28 cellular contexts compared by ENCODE assay signal in genomic region chr6:45679163-45679562, GRCh38.
DNase-seq lines count a peak whose midpoint lies in the region; ATAC-seq and TF ChIP-seq lines count a peak whose summit lies in the region.
"Had no signal": no experiment of that assay in that cellular context is flagged by ENCODE, and none has a peak within 500 bp of the region (broad histone marks: within the 10 kb centered on the region; RNA-seq: fewer than 3 reads in every experiment).

No MANE protein-coding gene starts in this region.

- H3K4ac ChIP-seq in mesenchymal stem cell (ENCODE audit: low read depth in 1 of 2, low read length in 2 of 2) = no peak overlapping the region

- H3K4me3 ChIP-seq in SU-DHL-6 (ENCODE audit: insufficient read depth, low read length, poor library complexity, severe bottlenecking) (no peak overlapping the region), mesenchymal stem cell (ENCODE audit: insufficient read depth in 1 of 2, low read depth in 1 of 2, low read length in 2 of 2) (no peak overlapping the region)
- H3K4me3 ChIP-seq: neural progenitor cell, PC-9 had no signal

- peaks cover 10 to 15% of the 10 kb centered on the region in 2 donors for H3K9me3 Mint-ChIP-seq in activated T-cell treated with anti-CD3 and anti-CD28 coated beads, Interleukin-2, amount 50 U/mL, for 72 hours
- H3K9me3 Mint-ChIP-seq in activated T-cell treated with anti-CD3 and anti-CD28 coated beads, Interleukin-2, amount 50 U/mL, for 4 hours = peaks cover 8% of the 10 kb centered on the region
- peaks cover 9% of the 10 kb centered on the region for H3K9me3 Mint-ChIP-seq in type B pancreatic cell

- no peaks in the 10 kb centered on the region for H3K79me2 ChIP-seq in SU-DHL-6 (ENCODE audit: insufficient read depth, low read length)

- H2BK12ac ChIP-seq in mesenchymal stem cell (ENCODE audit: low read length in 2 of 2) = no peak overlapping the region

- H4K8ac ChIP-seq in mesenchymal stem cell (ENCODE audit: low read length) = no peak overlapping the region

- H3K36me3 Mint-ChIP-seq in activated T-cell treated with anti-CD3 and anti-CD28 coated beads, Interleukin-2, amount 50 U/mL, for 72 hours (ENCODE audit: insufficient read depth in 2 of 2) = peaks cover 14% of the 10 kb centered on the region in 2 donors
- no peaks in the 10 kb centered on the region for H3K36me3 Mint-ChIP-seq in activated T-cell treated with anti-CD3 and anti-CD28 coated beads, Interleukin-2, amount 50 U/mL, for 4 hours (ENCODE audit: insufficient read depth)
- H3K36me3 Mint-ChIP-seq in type B pancreatic cell = no peaks in the 10 kb centered on the region
- H3K36me3 Mint-ChIP-seq: brain, neural progenitor cell had no signal

- no peak overlapping the region for H3K4me2 ChIP-seq in SU-DHL-6 (ENCODE audit: low read depth, low read length, poor library complexity, severe bottlenecking)
- no peak overlapping the region for H3K4me2 ChIP-seq in mesenchymal stem cell (ENCODE audit: low read length, poor library complexity, severe bottlenecking)
- H3K4me2 ChIP-seq: neural progenitor cell, PC-9 had no signal

- H2BK15ac ChIP-seq in mesenchymal stem cell (ENCODE audit: low read depth, poor library complexity, severe bottlenecking) = no peak overlapping the region

- TF ChIP-seq CTCF in SU-DHL-6 (IDR thresholded peaks at IDR 0.05; ENCODE audit: insufficient read depth, low read length, poor library complexity, severe bottlenecking) (no peak), type B pancreatic cell (conservative IDR thresholded peaks at IDR 0.05) (no peak)

- H3K4me1 Mint-ChIP-seq in activated T-cell treated with anti-CD3 and anti-CD28 coated beads, Interleukin-2, amount 50 U/mL, for 72 hours (ENCODE audit: low read depth) = peaks cover 43% of the 10 kb centered on the region
- peaks cover 40% of the 10 kb centered on the region for H3K4me1 Mint-ChIP-seq in activated T-cell treated with anti-CD3 and anti-CD28 coated beads, Interleukin-2, amount 50 U/mL, for 4 hours (ENCODE audit: low read depth)
- peaks cover 21% of the 10 kb centered on the region for H3K4me1 Mint-ChIP-seq in type B pancreatic cell (ENCODE audit: unreplicated experiment)

- no peak overlapping the region for H3K14ac ChIP-seq in mesenchymal stem cell (ENCODE audit: low read length in 2 of 2)

- H3K4me1 ChIP-seq in mesenchymal stem cell (ENCODE audit: control insufficient read depth, insufficient read depth, low read depth, low read length) = peaks cover 2% of the 10 kb centered on the region
- H3K4me1 ChIP-seq: neural progenitor cell had no signal

- H3K18ac ChIP-seq in mesenchymal stem cell (ENCODE audit: low read depth in 1 of 2, low read length in 2 of 2) = no peak overlapping the region

- H3K79me1 ChIP-seq in mesenchymal stem cell (replicated peaks; ENCODE audit: low read length, poor library complexity, severe bottlenecking) = no peaks in the 10 kb centered on the region

- no peak overlapping the region for H3K27ac Mint-ChIP-seq in activated T-cell treated with anti-CD3 and anti-CD28 coated beads, Interleukin-2, amount 50 U/mL, for 72 hours
- H3K27ac Mint-ChIP-seq in type B pancreatic cell = peak overlapping the region; percentile 16
- H3K27ac Mint-ChIP-seq: brain, neural progenitor cell, progenitor cell of endocrine pancreas had no signal

- H2AK5ac ChIP-seq in mesenchymal stem cell (ENCODE audit: low read length, severe bottlenecking) = peak overlapping the region; percentile 79

- no peaks in the 10 kb centered on the region for H3K27me3 Mint-ChIP-seq in activated T-cell treated with anti-CD3 and anti-CD28 coated beads, Interleukin-2, amount 50 U/mL, for 72 hours (ENCODE audit: low read depth)
- H3K27me3 Mint-ChIP-seq in activated T-cell treated with anti-CD3 and anti-CD28 coated beads, Interleukin-2, amount 50 U/mL, for 4 hours (ENCODE audit: low read depth) = no peaks in the 10 kb centered on the region
- H3K27me3 Mint-ChIP-seq in type B pancreatic cell = peaks cover 6% of the 10 kb centered on the region
- H3K27me3 Mint-ChIP-seq: progenitor cell of endocrine pancreas had no signal

- 93% methylated on average over 5 of the region's 5 CpGs for WGBS in mesenchymal stem cell

- no peaks in the 10 kb centered on the region for H4K20me1 ChIP-seq in SU-DHL-6 (ENCODE audit: low read depth, low read length)

- H2BK120ac ChIP-seq in mesenchymal stem cell (ENCODE audit: low read depth, low read length) = no peak overlapping the region

- no peak overlapping the region for H2AFZ ChIP-seq in SU-DHL-6 (ENCODE audit: low read depth, low read length, severe bottlenecking)
- H2AFZ ChIP-seq in mesenchymal stem cell (ENCODE audit: low read depth, low read length) = no peak overlapping the region
- H2AFZ ChIP-seq: neural progenitor cell, PC-9 had no signal

- H3K9ac ChIP-seq in SU-DHL-6 (ENCODE audit: low read length) = no peak overlapping the region
- no peak overlapping the region for H3K9ac ChIP-seq in mesenchymal stem cell (ENCODE audit: low read length)
- H3K9ac ChIP-seq: neural progenitor cell had no signal

- H3F3A ChIP-seq in SU-DHL-6 (ENCODE audit: insufficient read depth) = peaks cover 25% of the 10 kb centered on the region

- no peak overlapping the region for H2BK5ac ChIP-seq in mesenchymal stem cell (ENCODE audit: low read depth, low read length, poor library complexity, severe bottlenecking)

- H4K91ac ChIP-seq in mesenchymal stem cell (ENCODE audit: low read length) = no peak overlapping the region

- no peak for DNase-seq in activated T-cell treated with anti-CD3 and anti-CD28 coated beads, Interleukin-2, amount 50 U/mL, for 72 hours
- no peak for DNase-seq in activated T-cell treated with anti-CD3 and anti-CD28 coated beads, Interleukin-2, amount 50 U/mL, for 4 hours
- DNase-seq in mesenchymal stem cell (no peak), type B pancreatic cell (ENCODE audit: extremely low spot score, unreplicated experiment) (no peak), NCI-H2196 treated with DMSO at 0.1 percent for 48 hours (lab: John Stamatoyannopoulos, UW; ENCODE audit: unreplicated experiment) (no peak), NCI-H510A (lab: John Stamatoyannopoulos, UW) (no peak)
- DNase-seq: activated CD4-positive, alpha-beta T cell treated with anti-CD3 and anti-CD28 coated beads for 48 hours; activated effector memory CD4-positive, alpha-beta T cell treated with Interleukin-2 at 50 U/mL for 16 hours; COR-L47; DMS79; glutamatergic neuron; NCI-H1092 treated with DMSO at 0.1 percent for 48 hours; NCI-H187 treated with DMSO at 0.1 percent for 48 hours; NCI-H2171 treated with DMSO at 0.1 percent for 48 hours; NCI-H524 treated with DMSO at 0.1 percent for 48 hours; PC-9; stimulated activated CD4-positive, alpha-beta T cell treated with anti-CD3 and anti-CD28 coated beads, Interleukin-12 subunit alpha, Interleukin-12 subunit beta, amount 100 ng/mL, for 4 hours; stimulated activated CD4-positive, alpha-beta T cell treated with anti-CD3 and anti-CD28 coated beads, Interleukin-4, amount 100 ng/mL, for 1 hour; stimulated activated naive CD4-positive, alpha-beta T cell; T-helper 9 cell had no signal

- peak overlapping the region; percentile 3; the same call in 1 of the 2 replicates for H3K27ac ChIP-seq in SU-DHL-6 (ENCODE audit: low read depth, low read length)
- H3K27ac ChIP-seq in mesenchymal stem cell (ENCODE audit: low read length, poor library complexity, severe bottlenecking) = no peak overlapping the region
- H3K27ac ChIP-seq: epithelial cell of prostate, neural progenitor cell, PC-9 had no signal

- peaks cover 18% of the 10 kb centered on the region; the same call in 1 of the 2 replicates for H3K9me3 ChIP-seq in SU-DHL-6 (ENCODE audit: insufficient read depth, low read length)
- H3K9me3 ChIP-seq in mesenchymal stem cell (ENCODE audit: control insufficient read depth, low read length) = peaks cover 18% of the 10 kb centered on the region

- ATAC-seq in activated T-cell treated with anti-CD3 and anti-CD28 coated beads, Interleukin-2, amount 50 U/mL, for 72 hours (replicated peaks in 1 of 2) = no peak
- ATAC-seq in activated T-cell treated with anti-CD3 and anti-CD28 coated beads, Interleukin-2, amount 50 U/mL, for 4 hours = no peak
- no peak for ATAC-seq in HG03280 (IDR thresholded peaks at IDR 0.05; ENCODE audit: unreplicated experiment)
- ATAC-seq: Right ventricle myocardium inferior, sciatic nerve had no signal

- H3K36me3 ChIP-seq in SU-DHL-6 (ENCODE audit: low read length) = peaks cover 6% of the 10 kb centered on the region; the same call in 1 of the 2 replicates
- peaks cover 0 to 4% of the 10 kb centered on the region in 2 experiments for H3K36me3 ChIP-seq in mesenchymal stem cell (ENCODE audit: control insufficient read depth in 1 of 2, insufficient read depth in 2 of 2, low read depth in 1 of 2, low read length in 2 of 2)
- H3K36me3 ChIP-seq: neural progenitor cell had no signal

- H3K23ac ChIP-seq in mesenchymal stem cell (ENCODE audit: low read length in 2 of 2) = no peak overlapping the region

- H3K27me3 ChIP-seq in SU-DHL-6 (ENCODE audit: low read length) (no peaks in the 10 kb centered on the region), mesenchymal stem cell (ENCODE audit: control insufficient read depth in 1 of 2, insufficient read depth in 1 of 2, low read length in 2 of 2) (no peaks in the 10 kb centered on the region)
- H3K27me3 ChIP-seq: neural progenitor cell had no signal

- no peaks in the 10 kb centered on the region for H3K9me2 ChIP-seq in SU-DHL-6 (replicated peaks; ENCODE audit: insufficient read depth, low read length)

- H3K4me3 Mint-ChIP-seq in activated T-cell treated with anti-CD3 and anti-CD28 coated beads, Interleukin-2, amount 50 U/mL, for 72 hours = peak overlapping the region; percentile 2 to 16
- H3K4me3 Mint-ChIP-seq in activated T-cell treated with anti-CD3 and anti-CD28 coated beads, Interleukin-2, amount 50 U/mL, for 4 hours = no peak overlapping the region
- no peak overlapping the region for H3K4me3 Mint-ChIP-seq in type B pancreatic cell
- H3K4me3 Mint-ChIP-seq: brain, neural progenitor cell had no signal

Comparison
In these comparisons a context has a peak if more than half of its experiments do, and no peak if none do; other contexts are left out.
1. H3K4me3 Mint-ChIP-seq: peak in activated T-cell treated with anti-CD3 and anti-CD28 coated beads, Interleukin-2, amount 50 U/mL, for 72 hours (2 of 2); none in activated T-cell treated with anti-CD3 and anti-CD28 coated beads, Interleukin-2, amount 50 U/mL, for 4 hours (single experiment) and type B pancreatic cell (single experiment).